25 cellular contexts compared by ENCODE assay signal in genomic region chr20:16407251-16408067, GRCh38.
DNase-seq lines count a peak whose midpoint lies in the region; ATAC-seq and TF ChIP-seq lines count a peak whose summit lies in the region.
"Had no signal": no experiment of that assay in that cellular context is flagged by ENCODE, and none has a peak within 500 bp of the region (broad histone marks: within the 10 kb centered on the region; RNA-seq: fewer than 3 reads in every experiment).

No MANE protein-coding gene starts in this region.

- no peak overlapping the region for H3K27ac ChIP-seq in SK-N-SH (ENCODE audit: low read depth in 2 of 2, low read length in 1 of 2)
- H3K27ac ChIP-seq: epithelial cell of prostate, heart right ventricle, sigmoid colon had no signal

- no peak overlapping the region for H3K27ac Mint-ChIP-seq in activated CD4-positive, alpha-beta memory T cell treated with anti-CD3 and anti-CD28 coated beads for 36 hours
- H3K27ac Mint-ChIP-seq: activated T-cell treated with anti-CD3 and anti-CD28 coated beads, Interleukin-2, amount 50 U/mL, for 24 hours; brain; CD4-positive, CD25-positive, alpha-beta regulatory T cell; stimulated activated memory B cell treated with anti-CD40 and anti-IgM and Interleukin-4, amounts not matched to agents 10 μg/mL and 1 μg/mL and 100 μg/mL, for 72 hours had no signal

- no peak for TF ChIP-seq RAD21 in SK-N-SH (IDR thresholded peaks at IDR 0.05; ENCODE audit: low read length)

- no peaks in the 10 kb centered on the region for H3K27me3 ChIP-seq in SK-N-SH (ENCODE audit: insufficient read depth)
- H3K27me3 ChIP-seq: heart right ventricle, sigmoid colon had no signal

- H3K36me3 ChIP-seq in SK-N-SH (replicated peaks in 1 of 2; ENCODE audit: control insufficient read depth in 1 of 2, insufficient read depth in 2 of 2, low read length in 1 of 2) = peaks cover 0 to 14% of the 10 kb centered on the region in 2 experiments

- no peaks in the 10 kb centered on the region for H3F3A ChIP-seq in SK-N-SH (replicated peaks; ENCODE audit: insufficient read depth)

- DNase-seq in SK-N-SH = no peak
- peak; percentile 8 for DNase-seq in astrocyte of the spinal cord (ENCODE audit: low read depth, low spot score)
- peak; percentile 47 for DNase-seq in iris pigment epithelial cell (ENCODE audit: low read depth)
- no peak for DNase-seq in NCI-H524 (lab: John Stamatoyannopoulos, UW)
- no peak for DNase-seq in posterior cingulate gyrus
- DNase-seq in activated CD4-positive, alpha-beta memory T cell treated with anti-CD3 and anti-CD28 coated beads for 36 hours = no peak
- DNase-seq: 8988T; activated CD4-positive, alpha-beta T cell treated with anti-CD3 and anti-CD28 coated beads for 4 hours; activated gamma-delta T cell; activated T-cell treated with anti-CD3 and anti-CD28 coated beads, Interleukin-2, amount 50 U/mL, for 24 hours; CD4-positive, CD25-positive, alpha-beta regulatory T cell; foreskin melanocyte; heart right ventricle; left colon; NCI-H1092 treated with DMSO at 0.1 percent for 48 hours; NCI-H187; NCI-H526 treated with DMSO at 0.1 percent for 48 hours; sigmoid colon; stimulated activated CD4-positive, alpha-beta T cell treated with anti-CD3 and anti-CD28 coated beads, Interleukin-4, amount 100 ng/mL, for 4 hours; T-helper 2 cell had no signal

- no peak overlapping the region for H3K4me3 Mint-ChIP-seq in activated CD4-positive, alpha-beta memory T cell treated with anti-CD3 and anti-CD28 coated beads for 36 hours
- H3K4me3 Mint-ChIP-seq: activated T-cell treated with anti-CD3 and anti-CD28 coated beads, Interleukin-2, amount 50 U/mL, for 24 hours; brain; CD4-positive, CD25-positive, alpha-beta regulatory T cell; stimulated activated memory B cell treated with anti-CD40 and anti-IgM and Interleukin-4, amounts not matched to agents 10 μg/mL and 1 μg/mL and 100 μg/mL, for 72 hours had no signal

- H4K20me1 ChIP-seq in SK-N-SH (ENCODE audit: insufficient read depth) = no peaks in the 10 kb centered on the region

- 99% methylated on average over 5 of the region's 5 CpGs for WGBS in SK-N-SH (ENCODE audit: low lambda C conversion rate)

- H3K9ac ChIP-seq in SK-N-SH = no peak overlapping the region

- ATAC-seq in SK-N-SH treated with all-trans-retinoic acid at 6 μM for 48 hours (no peak), GM21360 (IDR thresholded peaks at IDR 0.05; ENCODE audit: unreplicated experiment) (no peak)
- ATAC-seq: heart right ventricle; left colon; stimulated activated memory B cell treated with anti-CD40 and anti-IgM and Interleukin-4, amounts not matched to agents 10 μg/mL and 1 μg/mL and 100 μg/mL, for 72 hours had no signal

- POLR2A ChIA-PET in SK-N-SH (lab: Yijun Ruan, JAX) = no interaction called here
- POLR2A ChIA-PET in activated CD4-positive, alpha-beta memory T cell treated with anti-CD3 and anti-CD28 coated beads for 36 hours (lab: Charles Lee) = no interaction called here

- in situ Hi-C loops in astrocyte of the spinal cord (cut with HindIII; ENCODE audit: low sequenced_read_pairs) = no loop called here

- H3K4me1 Mint-ChIP-seq in activated CD4-positive, alpha-beta memory T cell treated with anti-CD3 and anti-CD28 coated beads for 36 hours (ENCODE audit: low read depth) = no peaks in the 10 kb centered on the region
- H3K4me1 Mint-ChIP-seq: brain; CD4-positive, CD25-positive, alpha-beta regulatory T cell had no signal

- H3K4me1 ChIP-seq in SK-N-SH (ENCODE audit: control insufficient read depth in 1 of 2, insufficient read depth in 2 of 2, low read depth in 1 of 2, low read length in 1 of 2) = peaks cover 0 to 4% of the 10 kb centered on the region in 2 experiments; a peak in 1 of 4 replicates
- H3K4me1 ChIP-seq: sigmoid colon had no signal

- intact Hi-C loops in posterior cingulate gyrus (cut with DNase I) = no loop called here
- intact Hi-C loops in activated CD4-positive, alpha-beta memory T cell treated with anti-CD3 and anti-CD28 coated beads for 36 hours (cut with micrococcal nuclease) = no loop called here

- TF ChIP-seq CTCF in SK-N-SH (IDR thresholded peaks at IDR 0.05) (no peak), astrocyte of the spinal cord (IDR thresholded peaks at IDR 0.05; ENCODE audit: low read depth, low read length) (no peak)

- H3K79me2 ChIP-seq in SK-N-SH (ENCODE audit: insufficient read depth) = no peaks in the 10 kb centered on the region

- H3K4me3 ChIP-seq in SK-N-SH (ENCODE audit: low read depth in 2 of 2, low read length in 1 of 2) (no peak overlapping the region), astrocyte of the spinal cord (ENCODE audit: low read depth, low read length) (no peak overlapping the region)
- H3K4me3 ChIP-seq: heart right ventricle, sigmoid colon had no signal

- no peak overlapping the region for H3K4me2 ChIP-seq in SK-N-SH

- peaks cover 5% of the 10 kb centered on the region for H3K9me3 Mint-ChIP-seq in activated CD4-positive, alpha-beta memory T cell treated with anti-CD3 and anti-CD28 coated beads for 36 hours
- H3K9me3 Mint-ChIP-seq: activated T-cell treated with anti-CD3 and anti-CD28 coated beads, Interleukin-2, amount 50 U/mL, for 24 hours had no signal

- H3K9me2 ChIP-seq in SK-N-SH = no peaks in the 10 kb centered on the region

- peaks cover 28% of the 10 kb centered on the region for H3K36me3 Mint-ChIP-seq in activated CD4-positive, alpha-beta memory T cell treated with anti-CD3 and anti-CD28 coated beads for 36 hours

- TF ChIP-seq EP300 in SK-N-SH (IDR thresholded peaks at IDR 0.05; ENCODE audit: borderline replicate concordance in 1 of 2, low read depth in 1 of 2, low read length in 1 of 2) = no peak

- H2AFZ ChIP-seq in SK-N-SH (ENCODE audit: low read depth) = no peak overlapping the region

- no peaks in the 10 kb centered on the region for H3K9me3 ChIP-seq in SK-N-SH

- CTCF ChIA-PET in SK-N-SH (lab: Yijun Ruan, JAX) = interaction anchor here (1.9 kb wide), 1 partner anchor 9 kb away, joined by 5 read pairs; no protein-coding TSS in a partner anchor
- CTCF ChIA-PET in activated CD4-positive, alpha-beta memory T cell treated with anti-CD3 and anti-CD28 coated beads for 36 hours (lab: Charles Lee) = no interaction called here

- H3K27me3 Mint-ChIP-seq in activated CD4-positive, alpha-beta memory T cell treated with anti-CD3 and anti-CD28 coated beads for 36 hours = no peaks in the 10 kb centered on the region
- H3K27me3 Mint-ChIP-seq: activated T-cell treated with anti-CD3 and anti-CD28 coated beads, Interleukin-2, amount 50 U/mL, for 24 hours; brain; CD4-positive, CD25-positive, alpha-beta regulatory T cell; stimulated activated memory B cell treated with anti-CD40 and anti-IgM and Interleukin-4, amounts not matched to agents 10 μg/mL and 1 μg/mL and 100 μg/mL, for 72 hours had no signal

TF ChIP-seq in SK-N-SH treated with all-trans-retinoic acid at 6 μM for 48 hours, 23 proteins besides CTCF, POLR2A, EP300 and RAD21:
- TF ChIP-seq OSR1 (CRISPR knock-in tag; IDR thresholded peaks at IDR 0.05) (no peak), ISL1 (CRISPR knock-in tag; IDR thresholded peaks at IDR 0.05) (peak; percentile 57), ZFP30 (CRISPR knock-in tag; IDR thresholded peaks at IDR 0.05) (no peak)

TF ChIP-seq in SK-N-SH, 30 proteins besides CTCF, POLR2A, EP300 and RAD21:
- TF ChIP-seq, protein P1, sequence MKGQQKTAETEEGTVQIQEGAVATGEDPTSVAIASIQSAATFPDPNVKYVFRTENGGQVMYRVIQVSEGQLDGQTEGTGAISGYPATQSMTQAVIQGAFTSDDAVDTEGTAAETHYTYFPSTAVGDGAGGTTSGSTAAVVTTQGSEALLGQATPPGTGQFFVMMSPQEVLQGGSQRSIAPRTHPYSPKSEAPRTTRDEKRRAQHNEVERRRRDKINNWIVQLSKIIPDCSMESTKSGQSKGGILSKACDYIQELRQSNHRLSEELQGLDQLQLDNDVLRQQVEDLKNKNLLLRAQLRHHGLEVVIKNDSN (IDR thresholded peaks at IDR 0.05; ENCODE audit: borderline replicate concordance, low read depth) = no peak
- TF ChIP-seq TEAD4 (IDR thresholded peaks at IDR 0.05; ENCODE audit: borderline replicate concordance, insufficient read depth) (no peak), POLR2AphosphoS5 (IDR thresholded peaks at IDR 0.05; ENCODE audit: low read depth, low read length) (no peak), EZH2phosphoT487 (IDR thresholded peaks at IDR 0.05; ENCODE audit: borderline replicate concordance, low read depth) (no peak), RFX5 (IDR thresholded peaks at IDR 0.05; ENCODE audit: low read length) (no peak), SMC3 (IDR thresholded peaks at IDR 0.05; ENCODE audit: low read depth, low read length) (no peak), MAX (IDR thresholded peaks at IDR 0.05; ENCODE audit: low read depth) (no peak), CHD2 (IDR thresholded peaks at IDR 0.05; ENCODE audit: low read length, partially characterized antibody) (no peak), GATA2 (CRISPR knock-in tag; IDR thresholded peaks at IDR 0.05) (no peak)
- TF ChIP-seq, protein P2, sequence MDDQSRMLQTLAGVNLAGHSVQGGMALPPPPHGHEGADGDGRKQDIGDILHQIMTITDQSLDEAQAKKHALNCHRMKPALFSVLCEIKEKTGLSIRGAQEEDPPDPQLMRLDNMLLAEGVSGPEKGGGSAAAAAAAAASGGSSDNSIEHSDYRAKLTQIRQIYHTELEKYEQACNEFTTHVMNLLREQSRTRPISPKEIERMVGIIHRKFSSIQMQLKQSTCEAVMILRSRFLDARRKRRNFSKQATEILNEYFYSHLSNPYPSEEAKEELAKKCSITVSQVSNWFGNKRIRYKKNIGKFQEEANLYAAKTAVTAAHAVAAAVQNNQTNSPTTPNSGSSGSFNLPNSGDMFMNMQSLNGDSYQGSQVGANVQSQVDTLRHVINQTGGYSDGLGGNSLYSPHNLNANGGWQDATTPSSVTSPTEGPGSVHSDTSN (IDR thresholded peaks at IDR 0.05) = no peak
- TF ChIP-seq, protein P3, sequence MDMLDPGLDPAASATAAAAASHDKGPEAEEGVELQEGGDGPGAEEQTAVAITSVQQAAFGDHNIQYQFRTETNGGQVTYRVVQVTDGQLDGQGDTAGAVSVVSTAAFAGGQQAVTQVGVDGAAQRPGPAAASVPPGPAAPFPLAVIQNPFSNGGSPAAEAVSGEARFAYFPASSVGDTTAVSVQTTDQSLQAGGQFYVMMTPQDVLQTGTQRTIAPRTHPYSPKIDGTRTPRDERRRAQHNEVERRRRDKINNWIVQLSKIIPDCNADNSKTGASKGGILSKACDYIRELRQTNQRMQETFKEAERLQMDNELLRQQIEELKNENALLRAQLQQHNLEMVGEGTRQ (IDR thresholded peaks at IDR 0.05; ENCODE audit: borderline replicate concordance, low read depth, low read length) = no peak

Comparison
In these comparisons a context has a peak if more than half of its experiments do, and no peak if none do; other contexts are left out.
1. DNase-seq: peak in astrocyte of the spinal cord (single experiment) and iris pigment epithelial cell (single experiment); none in SK-N-SH (single experiment), NCI-H524 (0 of 2), posterior cingulate gyrus (0 of 10) and activated CD4-positive, alpha-beta memory T cell treated with anti-CD3 and anti-CD28 coated beads for 36 hours (single experiment).